10 cellular contexts compared by ENCODE assay signal in genomic region chr5:67315082-67315801, GRCh38.
DNase-seq lines count a peak whose midpoint lies in the region; ATAC-seq and TF ChIP-seq lines count a peak whose summit lies in the region.
"Had no signal": no experiment of that assay in that cellular context is flagged by ENCODE, and none has a peak within 500 bp of the region (broad histone marks: within the 10 kb centered on the region; RNA-seq: fewer than 3 reads in every experiment).

No MANE protein-coding gene starts in this region.

- H4K20me1 ChIP-seq in BLaER1 treated with 17β-estradiol and CSF1 and Interleukin-3, amounts not matched to agents 10 nM and 100 nM, result no peaks in the 10 kb centered on the region
- H4K20me1 ChIP-seq in SK-N-SH (ENCODE audit: insufficient read depth), result no peaks in the 10 kb centered on the region

- TF ChIP-seq CTCF in SK-N-SH (IDR thresholded peaks at IDR 0.05) (no peak), fibroblast of mammary gland (conservative IDR thresholded peaks at IDR 0.05; ENCODE audit: control insufficient read depth, insufficient read depth, low read depth, low read length) (no peak), GM13977 (IDR thresholded peaks at IDR 0.05; ENCODE audit: extremely low read depth, insufficient read depth, missing control alignments) (no peak), BE2C (IDR thresholded peaks at IDR 0.05; ENCODE audit: low read depth, low read length) (no peak)

- H3K18ac ChIP-seq in neuronal stem cell (ENCODE audit: low read length), result no peak overlapping the region

- no peak overlapping the region for H3K14ac ChIP-seq in neuronal stem cell (ENCODE audit: low read length)

- no peak overlapping the region for H2AK5ac ChIP-seq in neuronal stem cell (ENCODE audit: low read depth, low read length)

- H3K79me1 ChIP-seq in neuronal stem cell (ENCODE audit: low read depth, low read length), result no peaks in the 10 kb centered on the region

- H2BK5ac ChIP-seq in neuronal stem cell (ENCODE audit: low read length), result no peak overlapping the region

- no peak overlapping the region for H3K9ac ChIP-seq in BLaER1 treated with 17β-estradiol and CSF1 and Interleukin-3, amounts not matched to agents 10 nM and 100 nM
- no peak overlapping the region for H3K9ac ChIP-seq in SK-N-SH
- H3K9ac ChIP-seq in neuronal stem cell (ENCODE audit: low read depth, low read length, poor library complexity), result no peak overlapping the region

- no peaks in the 10 kb centered on the region for H3K27me3 ChIP-seq in BLaER1 treated with 17β-estradiol and CSF1 and Interleukin-3, amounts not matched to agents 10 nM and 100 nM
- no peaks in the 10 kb centered on the region for H3K27me3 ChIP-seq in SK-N-SH (ENCODE audit: insufficient read depth)
- H3K27me3 ChIP-seq in neuronal stem cell (ENCODE audit: control insufficient read depth in 3 of 3, insufficient read depth in 3 of 3, low read depth in 1 of 3, low read length in 3 of 3), result no peaks in the 10 kb centered on the region
- H3K27me3 ChIP-seq in BE2C, result no peaks in the 10 kb centered on the region

- H2BK15ac ChIP-seq in neuronal stem cell (ENCODE audit: low read length), result no peak overlapping the region

- H3K36me3 ChIP-seq in BLaER1 treated with 17β-estradiol and CSF1 and Interleukin-3, amounts not matched to agents 10 nM and 100 nM, result no peaks in the 10 kb centered on the region
- no peaks in the 10 kb centered on the region for H3K36me3 ChIP-seq in SK-N-SH (replicated peaks in 1 of 2; ENCODE audit: control insufficient read depth in 1 of 2, insufficient read depth in 2 of 2, low read length in 1 of 2)
- H3K36me3 ChIP-seq in neuronal stem cell (replicated peaks in 1 of 2; ENCODE audit: control insufficient read depth in 2 of 2, insufficient read depth in 2 of 2, low read length in 2 of 2), result no peaks in the 10 kb centered on the region
- H3K36me3 ChIP-seq in BE2C, result no peaks in the 10 kb centered on the region

- no peak overlapping the region for H3K4ac ChIP-seq in neuronal stem cell (ENCODE audit: low read length)

- H3K4me3 ChIP-seq in BLaER1 treated with 17β-estradiol and CSF1 and Interleukin-3, amounts not matched to agents 10 nM and 100 nM, result no peak overlapping the region
- H3K4me3 ChIP-seq in SK-N-SH (ENCODE audit: low read depth in 2 of 2, low read length in 1 of 2) (no peak overlapping the region), fibroblast of mammary gland (ENCODE audit: control insufficient read depth, low read depth, low read length) (no peak overlapping the region), neuronal stem cell (ENCODE audit: low read length in 2 of 2) (no peak overlapping the region), BE2C (ENCODE audit: low read depth, low read length) (no peak overlapping the region)

- no peaks in the 10 kb centered on the region for H3K9me2 ChIP-seq in SK-N-SH

- H4K8ac ChIP-seq in neuronal stem cell (ENCODE audit: low read depth, low read length), result no peak overlapping the region

- H3K23ac ChIP-seq in neuronal stem cell (ENCODE audit: low read depth, low read length, poor library complexity), result no peak overlapping the region

- no peak for DNase-seq in SK-N-SH
- peak; percentile 58 for DNase-seq in fibroblast of mammary gland (ENCODE audit: low read depth)
- DNase-seq in neuronal stem cell (ENCODE audit: low spot score), result peak; percentile 14
- DNase-seq in GM13977 (ENCODE audit: low spot score), result no peak
- DNase-seq in NCI-H1417 (lab: John Stamatoyannopoulos, UW), result no peak
- DNase-seq in BE2C, result no peak
- DNase-seq: activated T-cell treated with anti-CD3 and anti-CD28 coated beads, Interleukin-2, amount 50 U/mL, for 72 hours; NCI-H774 had no signal

- TF ChIP-seq RAD21 in SK-N-SH (IDR thresholded peaks at IDR 0.05; ENCODE audit: low read length), result no peak

- H2BK12ac ChIP-seq in neuronal stem cell (ENCODE audit: low read length), result no peak overlapping the region

- peaks cover 10 to 20% (median 13%) of the 10 kb centered on the region in 10 experiments for H3K4me1 ChIP-seq in BLaER1 treated with 17β-estradiol and CSF1 and Interleukin-3, amounts not matched to agents 10 nM and 100 nM
- H3K4me1 ChIP-seq in SK-N-SH (ENCODE audit: control insufficient read depth in 1 of 2, insufficient read depth in 2 of 2, low read depth in 1 of 2, low read length in 1 of 2) (peaks cover 0 to 7% of the 10 kb centered on the region in 2 experiments; a peak in 1 of 4 replicates), neuronal stem cell (ENCODE audit: control insufficient read depth in 2 of 2, insufficient read depth in 1 of 2, low read depth in 1 of 2, low read length in 2 of 2) (peaks cover 2 to 4% of the 10 kb centered on the region in 2 donors), BE2C (no peaks in the 10 kb centered on the region)

- H2AFZ ChIP-seq in SK-N-SH (ENCODE audit: low read depth) (peak overlapping the region; percentile 67), neuronal stem cell (ENCODE audit: low read length) (peak overlapping the region; percentile 77)

- no peak for ATAC-seq in GM19397 (IDR thresholded peaks at IDR 0.05; ENCODE audit: unreplicated experiment)
- ATAC-seq: activated T-cell treated with anti-CD3 and anti-CD28 coated beads, Interleukin-2, amount 50 U/mL, for 72 hours had no signal

- POLR2A ChIA-PET in SK-N-SH (lab: Yijun Ruan, JAX), result no interaction called here

- CTCF ChIA-PET in SK-N-SH (lab: Yijun Ruan, JAX), result no interaction called here

- peaks cover 6% of the 10 kb centered on the region for H3F3A ChIP-seq in SK-N-SH (replicated peaks; ENCODE audit: insufficient read depth)

- peak overlapping the region in 10 of 11 experiments; percentile 3 to 59 (median 50); a peak in 14 of 22 replicates for H3K27ac ChIP-seq in BLaER1 treated with 17β-estradiol and CSF1 and Interleukin-3, amounts not matched to agents 10 nM and 100 nM
- H3K27ac ChIP-seq in SK-N-SH (ENCODE audit: low read depth in 2 of 2, low read length in 1 of 2) (peak overlapping the region in 1 of 2 experiments; percentile 50; a peak in 2 of 4 replicates), neuronal stem cell (replicated peaks; ENCODE audit: low read length) (no peak overlapping the region)

- H2BK120ac ChIP-seq in neuronal stem cell (ENCODE audit: low read depth, low read length), result no peak overlapping the region

- H4K91ac ChIP-seq in neuronal stem cell (ENCODE audit: low read depth, low read length, poor library complexity), result no peak overlapping the region

- no peak for TF ChIP-seq EP300 in SK-N-SH (IDR thresholded peaks at IDR 0.05; ENCODE audit: borderline replicate concordance in 1 of 2, low read depth in 1 of 2, low read length in 1 of 2)

- WGBS in SK-N-SH (ENCODE audit: low lambda C conversion rate), result 58% methylated on average over 5 of the region's 5 CpGs
- no CpG with 5 or more reads among the region's 5 CpGs for WGBS in neuronal stem cell (ENCODE audit: extremely low coverage in 2 of 2, insufficient read length in 2 of 2, insufficient replicate concordance in 1 of 2), 2 donors

- in situ Hi-C loops in GM13977 (cut with MboI; ENCODE audit: low pct_unique_long_range_greater_than_20kb, low sequenced_read_pairs, unreplicated experiment), result no loop called here

- H3K4me2 ChIP-seq in BLaER1 treated with 17β-estradiol and CSF1 and Interleukin-3, amounts not matched to agents 10 nM and 100 nM, result peak overlapping the region; percentile 21 to 78 (median 51)
- peak overlapping the region; percentile 11; the same call in 1 of the 2 replicates for H3K4me2 ChIP-seq in SK-N-SH
- no peak overlapping the region for H3K4me2 ChIP-seq in neuronal stem cell (ENCODE audit: insufficient read depth, low read length, poor library complexity, severe bottlenecking)

- peaks cover 4 to 20% (median 15%) of the 10 kb centered on the region in 11 experiments; a peak in 18 of 22 replicates for H3K9me3 ChIP-seq in BLaER1 treated with 17β-estradiol and CSF1 and Interleukin-3, amounts not matched to agents 10 nM and 100 nM (replicated peaks in 1 of 11)
- no peaks in the 10 kb centered on the region for H3K9me3 ChIP-seq in SK-N-SH
- peaks cover 0 to 4% of the 10 kb centered on the region in 2 donors for H3K9me3 ChIP-seq in neuronal stem cell (replicated peaks in 1 of 2; ENCODE audit: control insufficient read depth in 2 of 2, insufficient read depth in 1 of 2, low read depth in 1 of 2, low read length in 2 of 2)
- H3K9me3 ChIP-seq in BE2C, result no peaks in the 10 kb centered on the region

- no peaks in the 10 kb centered on the region for H3K79me2 ChIP-seq in SK-N-SH (ENCODE audit: insufficient read depth)

TF ChIP-seq in SK-N-SH, 30 proteins besides CTCF, POLR2A, EP300 and RAD21:
- TF ChIP-seq ELF1 (IDR thresholded peaks at IDR 0.05), result peak; percentile 15; the same call in 1 of the 2 replicates
- TF ChIP-seq FOSL2 (IDR thresholded peaks at IDR 0.05; ENCODE audit: borderline replicate concordance, low read depth), result peak; percentile 31; the same call in 1 of the 2 replicates
- TF ChIP-seq SIN3A (IDR thresholded peaks at IDR 0.05; ENCODE audit: borderline replicate concordance, low read depth, low read length), result no peak
- TF ChIP-seq, protein P1, sequence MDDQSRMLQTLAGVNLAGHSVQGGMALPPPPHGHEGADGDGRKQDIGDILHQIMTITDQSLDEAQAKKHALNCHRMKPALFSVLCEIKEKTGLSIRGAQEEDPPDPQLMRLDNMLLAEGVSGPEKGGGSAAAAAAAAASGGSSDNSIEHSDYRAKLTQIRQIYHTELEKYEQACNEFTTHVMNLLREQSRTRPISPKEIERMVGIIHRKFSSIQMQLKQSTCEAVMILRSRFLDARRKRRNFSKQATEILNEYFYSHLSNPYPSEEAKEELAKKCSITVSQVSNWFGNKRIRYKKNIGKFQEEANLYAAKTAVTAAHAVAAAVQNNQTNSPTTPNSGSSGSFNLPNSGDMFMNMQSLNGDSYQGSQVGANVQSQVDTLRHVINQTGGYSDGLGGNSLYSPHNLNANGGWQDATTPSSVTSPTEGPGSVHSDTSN (IDR thresholded peaks at IDR 0.05), result peak; percentile 22; the same call in 1 of the 2 replicates

Comparison
In these comparisons a context has a peak if more than half of its experiments do, and no peak if none do; other contexts are left out.
1. DNase-seq: peak in fibroblast of mammary gland (single experiment) and neuronal stem cell (single experiment); none in SK-N-SH (single experiment), GM13977 (single experiment), NCI-H1417 (0 of 3) and BE2C (single experiment).